In genomic region chr6:168397011-168397410, GRCh38 we compare ENCODE assay signal across 18 cellular contexts. TPM values are rescaled to one million over a fixed set of nuclear protein-coding genes. Genes with fewer than 3 reads are reported as not detected.
A peak's percentile ranks its signal among the peaks of the same experiment; 100 is the strongest.
DNase-seq lines count a peak whose midpoint lies in the region; TF ChIP-seq lines count a peak whose summit lies in the region.
"Had no signal": no experiment of that assay in that cellular context is flagged by ENCODE, and none has a peak within 500 bp of the region (broad histone marks: within the 10 kb centered on the region; RNA-seq: fewer than 3 reads in every experiment).

No MANE protein-coding gene starts in this region.

- H4K8ac ChIP-seq in trophoblast cell (ENCODE audit: low read depth, low read length) = no peak overlapping the region

- H3K14ac ChIP-seq in trophoblast cell (ENCODE audit: low read length) = no peak overlapping the region

- H3K27ac Mint-ChIP-seq in glutamatergic neuron (ENCODE audit: unreplicated experiment) = peak overlapping the region; percentile 62
- H3K27ac Mint-ChIP-seq: CD14-positive monocyte; CD4-positive, alpha-beta memory T cell had no signal

- H3K36me3 ChIP-seq in H7 (replicated peaks; ENCODE audit: control insufficient read depth, insufficient read depth, low read length) (no peaks in the 10 kb centered on the region), trophoblast cell (ENCODE audit: control insufficient read depth in 1 of 2, insufficient read depth in 2 of 2, low read length in 2 of 2) (no peaks in the 10 kb centered on the region), spleen (no peaks in the 10 kb centered on the region), prostate gland (no peaks in the 10 kb centered on the region)
- H3K36me3 ChIP-seq: BLaER1, HAP-1 had no signal

- H3K27me3 ChIP-seq in H7 (ENCODE audit: control insufficient read depth, insufficient read depth, low read length) = no peaks in the 10 kb centered on the region
- H3K27me3 ChIP-seq in trophoblast cell (ENCODE audit: insufficient read depth, low read length) = no peaks in the 10 kb centered on the region
- no peaks in the 10 kb centered on the region for H3K27me3 ChIP-seq in spleen (replicated peaks in 1 of 7)
- H3K27me3 ChIP-seq in prostate gland (replicated peaks; ENCODE audit: insufficient read depth) = no peaks in the 10 kb centered on the region
- H3K27me3 ChIP-seq: BLaER1 had no signal

- no peaks in the 10 kb centered on the region for H3K9me3 ChIP-seq in trophoblast cell (ENCODE audit: insufficient read depth, low read depth, low read length)
- peaks cover 0 to 5% (median 0%) of the 10 kb centered on the region in 8 donors for H3K9me3 ChIP-seq in spleen
- H3K9me3 ChIP-seq in prostate gland = no peaks in the 10 kb centered on the region
- H3K9me3 ChIP-seq: BLaER1, HAP-1 had no signal

- H3K27ac ChIP-seq in trophoblast cell (ENCODE audit: low read depth, low read length) (no peak overlapping the region), spleen (no peak overlapping the region), prostate gland (no peak overlapping the region)
- H3K27ac ChIP-seq: BLaER1 had no signal

- H3K18ac ChIP-seq in trophoblast cell (ENCODE audit: low read length) = no peak overlapping the region

- no peak overlapping the region for H2BK5ac ChIP-seq in trophoblast cell (ENCODE audit: low read depth, low read length, poor library complexity)

- no peaks in the 10 kb centered on the region for H3K79me2 ChIP-seq in trophoblast cell (ENCODE audit: control insufficient read depth, insufficient read depth, low read length, poor library complexity)

- H3K23ac ChIP-seq in trophoblast cell (ENCODE audit: low read length) = no peak overlapping the region

- no peak overlapping the region for H2BK120ac ChIP-seq in trophoblast cell (ENCODE audit: insufficient read depth, low read length, poor library complexity)

- no peak for TF ChIP-seq CTCF in glutamatergic neuron (IDR thresholded peaks at IDR 0.05; ENCODE audit: partially characterized antibody, unreplicated experiment)
- TF ChIP-seq CTCF in spleen (IDR thresholded peaks at IDR 0.05 in 8 of 11, conservative IDR thresholded peaks at IDR 0.05 in 3 of 11) = no peak
- no peak for TF ChIP-seq CTCF in prostate gland (IDR thresholded peaks at IDR 0.05)

- H3K4me3 Mint-ChIP-seq in glutamatergic neuron (ENCODE audit: unreplicated experiment) = no peak overlapping the region
- H3K4me3 Mint-ChIP-seq: CD14-positive monocyte; CD4-positive, alpha-beta memory T cell had no signal

- H3K36me3 Mint-ChIP-seq in glutamatergic neuron (ENCODE audit: unreplicated experiment) = peaks cover 31% of the 10 kb centered on the region
- H3K36me3 Mint-ChIP-seq: CD14-positive monocyte; CD4-positive, alpha-beta memory T cell had no signal

- no CpG with 5 or more reads among the region's 10 CpGs for WGBS in trophoblast cell (ENCODE audit: extremely low coverage, insufficient coverage, insufficient read length)
- 85 to 89% (median 87%) methylated on average over 10 of the region's 10 CpGs for WGBS in spleen, 5 donors
- WGBS in prostate gland = 77% methylated on average over 10 of the region's 10 CpGs

- TF ChIP-seq POLR2A in spleen (IDR thresholded peaks at IDR 0.05) (no peak), prostate gland (IDR thresholded peaks at IDR 0.05) (no peak)

- intact Hi-C loops in spleen (cut with DNase I; ENCODE audit: low total_unique reads) (no loop called here), prostate gland (cut with DNase I) (no loop called here)

- no peak overlapping the region for H4K91ac ChIP-seq in trophoblast cell (ENCODE audit: low read depth, low read length)

- no peak overlapping the region for H2AFZ ChIP-seq in trophoblast cell (ENCODE audit: insufficient read depth, low read length, poor library complexity)

- H3K9me3 Mint-ChIP-seq in glutamatergic neuron (ENCODE audit: unreplicated experiment) = peaks cover 15% of the 10 kb centered on the region

- H3K4me3 ChIP-seq in H7 (ENCODE audit: insufficient read depth, low read depth, low read length) (no peak overlapping the region), trophoblast cell (ENCODE audit: low read depth, low read length) (no peak overlapping the region), spleen (no peak overlapping the region), prostate gland (no peak overlapping the region)
- H3K4me3 ChIP-seq: BLaER1, HAP-1 had no signal

- DNase-seq in H7 = peak; percentile 56
- DNase-seq in glutamatergic neuron = no peak
- no peak for DNase-seq in trophoblast cell
- peak; percentile 31 for DNase-seq in spleen
- no peak for DNase-seq in pons (ENCODE audit: low spot score)
- no peak for DNase-seq in prostate gland (ENCODE audit: low spot score)
- DNase-seq in NCI-H82 treated with DMSO at 0.1 percent for 48 hours (lab: John Stamatoyannopoulos, UW; ENCODE audit: unreplicated experiment) = no peak
- DNase-seq: 8988T; CD4-positive, alpha-beta memory T cell; DMS153; DMS79; GDM1; IMR-90 had no signal

- H3K4me1 Mint-ChIP-seq in glutamatergic neuron (ENCODE audit: low read depth, unreplicated experiment) = peaks cover 18% of the 10 kb centered on the region
- H3K4me1 Mint-ChIP-seq: CD14-positive monocyte; CD4-positive, alpha-beta memory T cell had no signal

- H3K9ac ChIP-seq in trophoblast cell (ENCODE audit: low read length) = peak overlapping the region; percentile 3
- H3K9ac ChIP-seq: BLaER1 had no signal

- no peak overlapping the region for H2AK5ac ChIP-seq in trophoblast cell (ENCODE audit: low read length)

- no peak overlapping the region for H4K12ac ChIP-seq in trophoblast cell (ENCODE audit: low read depth, low read length)

- peaks cover 2% of the 10 kb centered on the region for H3K27me3 Mint-ChIP-seq in glutamatergic neuron (ENCODE audit: unreplicated experiment)

- no peaks in the 10 kb centered on the region for H3K79me1 ChIP-seq in trophoblast cell (ENCODE audit: low read length)

- H3K4me1 ChIP-seq in trophoblast cell (ENCODE audit: control insufficient read depth in 1 of 2, insufficient read depth in 2 of 2, low read length in 2 of 2) (peaks cover 6 to 7% of the 10 kb centered on the region in 2 experiments), spleen (no peaks in the 10 kb centered on the region), prostate gland (replicated peaks) (no peaks in the 10 kb centered on the region)
- H3K4me1 ChIP-seq: BLaER1, HAP-1 had no signal

- H2BK12ac ChIP-seq in trophoblast cell (ENCODE audit: low read length) = no peak overlapping the region

- no peak overlapping the region for H3K4me2 ChIP-seq in trophoblast cell (ENCODE audit: low read length)
- H3K4me2 ChIP-seq: BLaER1 had no signal

- no peak overlapping the region for H3K4ac ChIP-seq in trophoblast cell (ENCODE audit: low read depth, low read length)

RNA-seq across cellular contexts. Expression of gene SMOC2, which starts 44.0 kb away (rescaled TPM):
- total RNA-seq in H7 (2014; rRNA removed; shearing (Covaris generic)) = 0.18 and 0.45 TPM in 2 replicates
- 0.44 TPM for total RNA-seq in glutamatergic neuron (ENCODE audit: unreplicated experiment)
- polyA plus RNA-seq in trophoblast cell (2013) = 5.8 and 6.1 TPM in 2 replicates
- 1 to 10 TPM in 6 of 7 donors, under 1 TPM in 1; 0.94 to 3.1 (median 1.7) TPM for total RNA-seq in spleen
- 1 to 10 TPM; 1.8 to 7.6 (median 4.5) TPM for polyA plus RNA-seq in spleen
- 100 to 1,000 TPM in 1 of 2 donors, 10 to 100 TPM in 1; 17.8 to 167 TPM for total RNA-seq in prostate gland
- total RNA-seq: CD4-positive, alpha-beta memory T cell; Daoy; IMR-90 had no signal
- polyA plus RNA-seq: AG04450; CD14-positive monocyte; CD4-positive, alpha-beta memory T cell; IMR-90 had no signal

Comparison
In these comparisons a context has a peak if more than half of its experiments do, and no peak if none do; other contexts are left out.
1. DNase-seq: peak in H7 (single experiment) and spleen (single experiment); none in glutamatergic neuron (single experiment), trophoblast cell (0 of 2), pons (single experiment), prostate gland (single experiment) and NCI-H82 treated with DMSO at 0.1 percent for 48 hours (single experiment).
2. RNA of gene SMOC2, which starts 44.0 kb away (total RNA-seq): 17.8 to 167 TPM in prostate gland; 0.94 to 3.1 TPM in spleen, 0.18 to 0.45 TPM in H7 and 0.44 TPM in glutamatergic neuron (single experiment); every median in the first group is over 4 times any median in the second.